8 cellular contexts compared by ENCODE assay signal in the genomic region with DNA sequence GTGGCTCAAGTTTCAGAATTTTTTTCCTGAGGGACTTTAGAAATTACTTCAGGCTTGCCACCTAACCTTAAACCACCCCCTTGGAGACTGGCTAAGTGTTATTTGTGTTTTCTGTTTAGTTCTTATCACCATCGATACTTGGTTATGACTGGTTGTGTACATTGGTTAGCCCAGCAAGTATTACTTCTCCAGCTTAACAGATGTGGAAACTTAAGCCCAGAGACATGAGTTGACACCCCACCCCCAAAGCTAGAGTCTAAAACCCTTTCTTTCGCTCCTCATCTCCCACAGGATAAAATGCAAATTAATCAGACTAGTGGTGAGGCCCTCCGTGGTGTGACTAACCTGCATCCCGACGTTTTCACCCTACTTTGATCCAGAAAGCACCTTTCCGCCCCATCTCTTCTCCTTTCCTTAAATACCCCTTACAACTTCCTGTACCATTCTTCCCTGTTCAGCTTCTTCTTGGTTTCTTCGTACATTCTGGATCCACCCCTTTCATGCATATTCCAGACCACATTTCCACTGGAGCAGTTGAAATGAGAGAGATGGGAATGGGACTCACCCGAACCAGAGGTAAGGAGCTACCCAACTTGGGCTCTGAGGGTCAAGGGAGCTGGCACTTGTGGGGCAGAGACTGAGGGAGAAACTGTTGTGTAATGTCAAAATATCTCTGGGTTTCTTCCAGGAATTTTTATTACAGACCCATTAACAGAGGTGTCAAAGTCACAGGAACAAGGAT. TPM values are rescaled to one million over a fixed set of nuclear protein-coding genes. Genes with fewer than 3 reads are reported as not detected.
DNase-seq lines count a peak whose midpoint lies in the region; ATAC-seq and TF ChIP-seq lines count a peak whose summit lies in the region.

No MANE protein-coding gene starts in this region.

- H3K4me1 Mint-ChIP-seq in activated T-helper 17 cell treated with anti-CD3 and anti-CD28 coated beads, Interleukin-2, amount 50 U/mL, for 72 hours = peaks cover 47% of the 10 kb centered on the region

- H3K9me3 Mint-ChIP-seq in activated T-helper 17 cell treated with anti-CD3 and anti-CD28 coated beads, Interleukin-2, amount 50 U/mL, for 72 hours = peaks cover 3% of the 10 kb centered on the region

- peak overlapping the region; percentile 95 for H3K27ac Mint-ChIP-seq in activated T-helper 17 cell treated with anti-CD3 and anti-CD28 coated beads, Interleukin-2, amount 50 U/mL, for 72 hours

- TF ChIP-seq CTCF in heart left ventricle (IDR thresholded peaks at IDR 0.05) = no peak
- no peak for TF ChIP-seq CTCF in suprapubic skin (IDR thresholded peaks at IDR 0.05)

- intact Hi-C loops in heart left ventricle (cut with DNase I) = loop anchor here in 1 of 10 donors (2.0 kb wide), 1 partner anchor 18 kb away; no protein-coding TSS in a partner anchor
- intact Hi-C loops in cardiac septum (cut with DNase I) = loop anchor here (2.0 kb wide), 1 partner anchor 20 kb away; no protein-coding TSS in a partner anchor

- no peaks in the 10 kb centered on the region for H3K27me3 Mint-ChIP-seq in activated T-helper 17 cell treated with anti-CD3 and anti-CD28 coated beads, Interleukin-2, amount 50 U/mL, for 72 hours

- TF ChIP-seq POLR2A in heart left ventricle (IDR thresholded peaks at IDR 0.05) (no peak), suprapubic skin (IDR thresholded peaks at IDR 0.05) (no peak)

- DNase-seq in heart left ventricle (no peak), cardiac septum (ENCODE audit: low spot score) (no peak), iris pigment epithelial cell (ENCODE audit: low read depth) (peak; percentile 53), suprapubic skin (ENCODE audit: low spot score in 2 of 2) (no peak), ecto neural progenitor cell (ENCODE audit: low spot score) (no peak)

- H3K4me1 ChIP-seq in heart left ventricle = peaks cover 0 to 51% (median 26%) of the 10 kb centered on the region in 12 donors
- H3K4me1 ChIP-seq in suprapubic skin = peaks cover 37% of the 10 kb centered on the region

- 65 to 72% (median 72%) methylated on average over 8 of the region's 8 CpGs for whole genome bisulfite sequencing in heart left ventricle, 4 donors
- 35% methylated on average over 8 of the region's 8 CpGs for WGBS in suprapubic skin

- no peak for TF ChIP-seq EP300 in suprapubic skin (IDR thresholded peaks at IDR 0.05)

- H3K27ac ChIP-seq in heart left ventricle (peak overlapping the region; percentile 60 to 100 (median 100)), suprapubic skin (peak overlapping the region; percentile 100)

- H3K9me3 ChIP-seq in heart left ventricle = no peaks in the 10 kb centered on the region
- H3K9me3 ChIP-seq in suprapubic skin = no peaks in the 10 kb centered on the region

- peaks cover 28% of the 10 kb centered on the region for H3K36me3 Mint-ChIP-seq in activated T-helper 17 cell treated with anti-CD3 and anti-CD28 coated beads, Interleukin-2, amount 50 U/mL, for 72 hours (ENCODE audit: low read depth)

- no peaks in the 10 kb centered on the region for H3K27me3 ChIP-seq in heart left ventricle
- no peaks in the 10 kb centered on the region for H3K27me3 ChIP-seq in suprapubic skin

- H3K4me3 ChIP-seq in heart left ventricle (peak overlapping the region; percentile 22 to 100 (median 97)), suprapubic skin (peak overlapping the region; percentile 99)

- peak overlapping the region; percentile 85 for H3K4me3 Mint-ChIP-seq in activated T-helper 17 cell treated with anti-CD3 and anti-CD28 coated beads, Interleukin-2, amount 50 U/mL, for 72 hours

- ATAC-seq in heart left ventricle = no peak
- peak; percentile 19 for ATAC-seq in HG03342 (IDR thresholded peaks at IDR 0.05; ENCODE audit: unreplicated experiment)
- peak; percentile 34 for ATAC-seq in activated T-helper 17 cell treated with anti-CD3 and anti-CD28 coated beads, Interleukin-2, amount 50 U/mL, for 72 hours (replicated peaks)
- no peak for ATAC-seq in HG03108 (IDR thresholded peaks at IDR 0.05; ENCODE audit: unreplicated experiment)

- H3K36me3 ChIP-seq in heart left ventricle (peaks cover 0 to 6% (median 0%) of the 10 kb centered on the region in 9 donors), suprapubic skin (no peaks in the 10 kb centered on the region)

RNA-seq across cellular contexts. Expression of gene MAP3K2, which starts 0.8 kb away (rescaled TPM):
- total RNA-seq in heart left ventricle (10 to 100 TPM; 19.1 to 37.6 (median 26.1) TPM), cardiac septum (31.6 TPM), suprapubic skin (10 to 100 TPM; 29.4 to 49.1 (median 44.0) TPM)
- polyA plus RNA-seq in heart left ventricle = 1 to 10 TPM; 4.0 to 7.5 TPM
- total RNA-seq in activated T-helper 17 cell treated with anti-CD3 and anti-CD28 coated beads, Interleukin-2, amount 50 U/mL, for 72 hours = 10 to 100 TPM; 44.9 to 92.5 TPM

RNA-seq across cellular contexts. Expression of gene PROC, which starts 29.6 kb away (rescaled TPM):
- total RNA-seq in heart left ventricle (not detected), cardiac septum (not detected), suprapubic skin (1 to 10 TPM in 1 of 4 donors, under 1 TPM in 1, not detected in 2; 0.36 to 7.1 TPM)
- not detected for polyA plus RNA-seq in heart left ventricle
- total RNA-seq in activated T-helper 17 cell treated with anti-CD3 and anti-CD28 coated beads, Interleukin-2, amount 50 U/mL, for 72 hours = not detected

Comparison
In these comparisons a context has a peak if more than half of its experiments do, and no peak if none do; other contexts are left out.
1. ATAC-seq: peak in HG03342 (single experiment) and activated T-helper 17 cell treated with anti-CD3 and anti-CD28 coated beads, Interleukin-2, amount 50 U/mL, for 72 hours (single experiment); none in heart left ventricle (0 of 4) and HG03108 (single experiment).